Comparison of ENCODE assay signal across 13 cellular contexts in the genomic region with DNA sequence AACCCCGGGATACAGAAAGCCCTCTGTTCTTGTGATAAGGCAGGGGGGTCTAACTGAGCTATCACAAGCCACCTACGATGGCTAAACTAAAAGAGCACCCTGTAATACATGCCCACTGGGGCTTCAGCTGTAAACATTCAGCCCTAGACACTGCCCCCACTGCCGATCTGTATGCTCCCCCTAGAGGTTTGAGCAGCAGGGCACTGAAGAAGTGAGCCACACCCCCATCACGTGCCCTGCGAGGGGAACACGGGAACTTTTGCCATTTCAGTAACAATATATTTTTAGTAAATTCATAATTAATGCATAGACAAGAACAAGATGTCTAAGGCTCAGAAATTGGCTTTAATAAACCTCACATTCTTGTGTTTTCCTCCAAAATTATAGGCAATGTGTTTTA.
DNase-seq lines count a peak whose midpoint lies in the region; ATAC-seq and TF ChIP-seq lines count a peak whose summit lies in the region.
"Had no signal": no experiment of that assay in that cellular context is flagged by ENCODE, and none has a peak within 500 bp of the region (broad histone marks: within the 10 kb centered on the region; RNA-seq: fewer than 3 reads in every experiment).

No MANE protein-coding gene starts in this region.

- no peaks in the 10 kb centered on the region for H3K4me1 ChIP-seq in prostate gland (replicated peaks)
- H3K4me1 ChIP-seq: vagina had no signal

- TF ChIP-seq POLR2A in prostate gland (IDR thresholded peaks at IDR 0.05): no peak

- H3K36me3 Mint-ChIP-seq in chondrocyte (ENCODE audit: low read depth): peaks cover 21% of the 10 kb centered on the region

- no peak overlapping the region for H3K27ac ChIP-seq in prostate gland
- H3K27ac ChIP-seq: vagina had no signal

- no peak overlapping the region for H3K27ac Mint-ChIP-seq in chondrocyte (ENCODE audit: unreplicated experiment)

- H3K27me3 ChIP-seq in prostate gland (replicated peaks; ENCODE audit: insufficient read depth): no peaks in the 10 kb centered on the region
- H3K27me3 ChIP-seq: vagina had no signal

- ATAC-seq in GM21529 (IDR thresholded peaks at IDR 0.05; ENCODE audit: unreplicated experiment): no peak
- no peak for ATAC-seq in HG02938 (IDR thresholded peaks at IDR 0.05; ENCODE audit: unreplicated experiment)

- DNase-seq in stimulated activated CD4-positive, alpha-beta T cell treated with anti-CD3 and anti-CD28 coated beads, Interleukin-4, amount 100 ng/mL, for 24 hours: peak; percentile 6
- no peak for DNase-seq in stimulated activated CD4-positive, alpha-beta T cell treated with anti-CD3 and anti-CD28 coated beads, Interleukin-4, amount 100 ng/mL, for 1 hour
- DNase-seq in NOMO-1 treated with dmso at 0.1 percent for 144 hours (lab: John Stamatoyannopoulos, UW; ENCODE audit: unreplicated experiment): peak; percentile 59
- no peak for DNase-seq in chondrocyte (ENCODE audit: low spot score)
- DNase-seq in NCI-H1105 (lab: John Stamatoyannopoulos, UW): no peak
- no peak for DNase-seq in prostate gland (ENCODE audit: low spot score)
- DNase-seq: HCEC 1CT; left cardiac atrium; NCI-H510A treated with DMSO at 0.1 percent for 48 hours; stimulated activated CD4-positive, alpha-beta T cell treated with anti-CD3 and anti-CD28 coated beads, Interleukin-12 subunit alpha, Interleukin-12 subunit beta, amount 100 ng/mL, for 4 hours had no signal

- 62% methylated on average over 6 of the region's 6 CpGs for WGBS in prostate gland

- H3K4me1 Mint-ChIP-seq in chondrocyte (ENCODE audit: low read depth): peaks cover 10% of the 10 kb centered on the region

- no peak overlapping the region for H3K4me3 ChIP-seq in prostate gland
- H3K4me3 ChIP-seq: vagina had no signal

- TF ChIP-seq CTCF in chondrocyte (IDR thresholded peaks at IDR 0.05) (peak; percentile 55), prostate gland (IDR thresholded peaks at IDR 0.05) (no peak)

- H3K9me3 ChIP-seq in prostate gland: no peaks in the 10 kb centered on the region
- H3K9me3 ChIP-seq: vagina had no signal

- H3K4me3 Mint-ChIP-seq in chondrocyte (ENCODE audit: unreplicated experiment): no peak overlapping the region

- H3K27me3 Mint-ChIP-seq in chondrocyte (ENCODE audit: low read depth): no peaks in the 10 kb centered on the region

- intact Hi-C loops in prostate gland (cut with DNase I): loop anchor here (5.0 kb wide), 1 partner anchor 232 kb away; no protein-coding TSS in a partner anchor

- H3K9me3 Mint-ChIP-seq in chondrocyte (ENCODE audit: low read depth): no peaks in the 10 kb centered on the region

- H3K36me3 ChIP-seq in prostate gland: no peaks in the 10 kb centered on the region
- H3K36me3 ChIP-seq: vagina had no signal

Comparison
In these comparisons a context has a peak if more than half of its experiments do, and no peak if none do; other contexts are left out.
1. DNase-seq: peak in stimulated activated CD4-positive, alpha-beta T cell treated with anti-CD3 and anti-CD28 coated beads, Interleukin-4, amount 100 ng/mL, for 24 hours (single experiment) and NOMO-1 treated with dmso at 0.1 percent for 144 hours (single experiment); none in stimulated activated CD4-positive, alpha-beta T cell treated with anti-CD3 and anti-CD28 coated beads, Interleukin-4, amount 100 ng/mL, for 1 hour (single experiment), chondrocyte (single experiment), NCI-H1105 (single experiment) and prostate gland (single experiment).